In the genomic region with DNA sequence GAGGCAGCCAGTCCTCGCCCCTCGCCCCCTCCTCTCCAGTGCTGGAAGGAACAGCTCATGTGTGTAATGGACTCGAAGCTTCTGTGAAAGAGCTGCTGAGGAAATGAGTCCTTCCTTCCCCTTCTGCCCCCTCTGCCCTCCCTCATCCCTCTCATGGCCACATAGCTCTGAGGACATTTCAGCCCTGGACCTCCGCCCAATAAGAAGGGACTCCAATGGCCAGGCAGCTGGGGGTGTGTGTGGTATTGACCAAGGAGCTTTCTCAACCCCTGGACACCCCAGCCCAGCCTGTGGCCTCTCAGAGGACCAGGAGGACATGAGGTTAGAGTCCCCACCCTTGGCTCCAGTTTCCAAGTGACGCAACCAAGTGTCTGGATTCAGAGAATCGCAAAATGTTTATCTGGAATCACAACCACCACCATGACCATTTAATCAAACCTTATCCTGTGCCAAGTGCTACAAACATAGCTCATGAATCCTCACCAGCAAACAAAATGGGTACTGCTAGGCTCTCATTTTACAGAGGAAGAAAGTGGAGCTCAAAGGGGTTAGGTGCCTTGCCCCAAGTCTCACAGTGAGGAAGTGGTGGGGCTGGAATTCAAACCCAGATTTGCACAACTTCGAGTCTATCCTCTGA, we compare ENCODE assay signal across 1 cellular context.
TF ChIP-seq lines count a peak whose summit lies in the region.

No MANE protein-coding gene starts in this region.

TF ChIP-seq in K562, 482 proteins besides CTCF, POLR2A, EP300 and RAD21 (continued from another document and continues in another):
- TF ChIP-seq, protein P1, sequence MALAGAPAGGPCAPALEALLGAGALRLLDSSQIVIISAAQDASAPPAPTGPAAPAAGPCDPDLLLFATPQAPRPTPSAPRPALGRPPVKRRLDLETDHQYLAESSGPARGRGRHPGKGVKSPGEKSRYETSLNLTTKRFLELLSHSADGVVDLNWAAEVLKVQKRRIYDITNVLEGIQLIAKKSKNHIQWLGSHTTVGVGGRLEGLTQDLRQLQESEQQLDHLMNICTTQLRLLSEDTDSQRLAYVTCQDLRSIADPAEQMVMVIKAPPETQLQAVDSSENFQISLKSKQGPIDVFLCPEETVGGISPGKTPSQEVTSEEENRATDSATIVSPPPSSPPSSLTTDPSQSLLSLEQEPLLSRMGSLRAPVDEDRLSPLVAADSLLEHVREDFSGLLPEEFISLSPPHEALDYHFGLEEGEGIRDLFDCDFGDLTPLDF (CRISPR knock-in tag; IDR thresholded peaks at IDR 0.05), result 0 out of 2 replicates have a peak, but pooled peaks have one; percentile 31
- TF ChIP-seq L3MBTL2 (IDR thresholded peaks at IDR 0.05), result no peak
- no peak for TF ChIP-seq MXI1 (IDR thresholded peaks at IDR 0.05; ENCODE audit: low read depth, low read length)
- TF ChIP-seq, protein P2, sequence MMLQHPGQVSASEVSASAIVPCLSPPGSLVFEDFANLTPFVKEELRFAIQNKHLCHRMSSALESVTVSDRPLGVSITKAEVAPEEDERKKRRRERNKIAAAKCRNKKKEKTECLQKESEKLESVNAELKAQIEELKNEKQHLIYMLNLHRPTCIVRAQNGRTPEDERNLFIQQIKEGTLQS (IDR thresholded peaks at IDR 0.05), result peak; percentile 73
- TF ChIP-seq, protein P2 (CRISPR knock-in tag; conservative IDR thresholded peaks at IDR 0.05), result no peak
- TF ChIP-seq, protein P3, sequence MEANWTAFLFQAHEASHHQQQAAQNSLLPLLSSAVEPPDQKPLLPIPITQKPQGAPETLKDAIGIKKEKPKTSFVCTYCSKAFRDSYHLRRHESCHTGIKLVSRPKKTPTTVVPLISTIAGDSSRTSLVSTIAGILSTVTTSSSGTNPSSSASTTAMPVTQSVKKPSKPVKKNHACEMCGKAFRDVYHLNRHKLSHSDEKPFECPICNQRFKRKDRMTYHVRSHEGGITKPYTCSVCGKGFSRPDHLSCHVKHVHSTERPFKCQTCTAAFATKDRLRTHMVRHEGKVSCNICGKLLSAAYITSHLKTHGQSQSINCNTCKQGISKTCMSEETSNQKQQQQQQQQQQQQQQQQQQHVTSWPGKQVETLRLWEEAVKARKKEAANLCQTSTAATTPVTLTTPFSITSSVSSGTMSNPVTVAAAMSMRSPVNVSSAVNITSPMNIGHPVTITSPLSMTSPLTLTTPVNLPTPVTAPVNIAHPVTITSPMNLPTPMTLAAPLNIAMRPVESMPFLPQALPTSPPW (CRISPR knock-in tag; IDR thresholded peaks at IDR 0.05), result 0 out of 2 replicates have a peak, but pooled peaks have one; percentile 12
- no peak for TF ChIP-seq BDP1 (IDR thresholded peaks at IDR 0.05; ENCODE audit: insufficient read depth, insufficient read length)
- TF ChIP-seq, protein P4, sequence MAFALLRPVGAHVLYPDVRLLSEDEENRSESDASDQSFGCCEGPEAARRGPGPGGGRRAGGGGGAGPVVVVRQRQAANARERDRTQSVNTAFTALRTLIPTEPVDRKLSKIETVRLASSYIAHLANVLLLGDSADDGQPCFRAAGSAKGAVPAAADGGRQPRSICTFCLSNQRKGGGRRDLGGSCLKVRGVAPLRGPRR (CRISPR knock-in tag; IDR thresholded peaks at IDR 0.05), result no peak
- TF ChIP-seq PTTG1 (tag; IDR thresholded peaks at IDR 0.05; ENCODE audit: low read depth), result no peak
- TF ChIP-seq CHD2 (IDR thresholded peaks at IDR 0.05; ENCODE audit: low read depth, low read length), result no peak
- no peak for TF ChIP-seq CLOCK (CRISPR knock-in tag; IDR thresholded peaks at IDR 0.05; ENCODE audit: borderline replicate concordance)
- peak; percentile 54 for TF ChIP-seq ATF7 (IDR thresholded peaks at IDR 0.05)
- TF ChIP-seq JUND (IDR thresholded peaks at IDR 0.05; ENCODE audit: borderline replicate concordance, low read depth, low read length), result 0 out of 2 replicates have a peak, but pooled peaks have one; percentile 21
- no peak for TF ChIP-seq JUND (tag; IDR thresholded peaks at IDR 0.05; ENCODE audit: borderline replicate concordance, low read depth, low read length)
- no peak for TF ChIP-seq ZNF24 (IDR thresholded peaks at IDR 0.05)
- no peak for TF ChIP-seq ZBTB8A (IDR thresholded peaks at IDR 0.05; ENCODE audit: partially characterized antibody)
- TF ChIP-seq, protein P5, sequence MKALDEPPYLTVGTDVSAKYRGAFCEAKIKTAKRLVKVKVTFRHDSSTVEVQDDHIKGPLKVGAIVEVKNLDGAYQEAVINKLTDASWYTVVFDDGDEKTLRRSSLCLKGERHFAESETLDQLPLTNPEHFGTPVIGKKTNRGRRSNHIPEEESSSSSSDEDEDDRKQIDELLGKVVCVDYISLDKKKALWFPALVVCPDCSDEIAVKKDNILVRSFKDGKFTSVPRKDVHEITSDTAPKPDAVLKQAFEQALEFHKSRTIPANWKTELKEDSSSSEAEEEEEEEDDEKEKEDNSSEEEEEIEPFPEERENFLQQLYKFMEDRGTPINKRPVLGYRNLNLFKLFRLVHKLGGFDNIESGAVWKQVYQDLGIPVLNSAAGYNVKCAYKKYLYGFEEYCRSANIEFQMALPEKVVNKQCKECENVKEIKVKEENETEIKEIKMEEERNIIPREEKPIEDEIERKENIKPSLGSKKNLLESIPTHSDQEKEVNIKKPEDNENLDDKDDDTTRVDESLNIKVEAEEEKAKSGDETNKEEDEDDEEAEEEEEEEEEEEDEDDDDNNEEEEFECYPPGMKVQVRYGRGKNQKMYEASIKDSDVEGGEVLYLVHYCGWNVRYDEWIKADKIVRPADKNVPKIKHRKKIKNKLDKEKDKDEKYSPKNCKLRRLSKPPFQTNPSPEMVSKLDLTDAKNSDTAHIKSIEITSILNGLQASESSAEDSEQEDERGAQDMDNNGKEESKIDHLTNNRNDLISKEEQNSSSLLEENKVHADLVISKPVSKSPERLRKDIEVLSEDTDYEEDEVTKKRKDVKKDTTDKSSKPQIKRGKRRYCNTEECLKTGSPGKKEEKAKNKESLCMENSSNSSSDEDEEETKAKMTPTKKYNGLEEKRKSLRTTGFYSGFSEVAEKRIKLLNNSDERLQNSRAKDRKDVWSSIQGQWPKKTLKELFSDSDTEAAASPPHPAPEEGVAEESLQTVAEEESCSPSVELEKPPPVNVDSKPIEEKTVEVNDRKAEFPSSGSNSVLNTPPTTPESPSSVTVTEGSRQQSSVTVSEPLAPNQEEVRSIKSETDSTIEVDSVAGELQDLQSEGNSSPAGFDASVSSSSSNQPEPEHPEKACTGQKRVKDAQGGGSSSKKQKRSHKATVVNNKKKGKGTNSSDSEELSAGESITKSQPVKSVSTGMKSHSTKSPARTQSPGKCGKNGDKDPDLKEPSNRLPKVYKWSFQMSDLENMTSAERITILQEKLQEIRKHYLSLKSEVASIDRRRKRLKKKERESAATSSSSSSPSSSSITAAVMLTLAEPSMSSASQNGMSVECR (CRISPR knock-in tag; IDR thresholded peaks at IDR 0.05), result no peak
- no peak for TF ChIP-seq MCM3 (IDR thresholded peaks at IDR 0.05)
- no peak for TF ChIP-seq THRB (CRISPR knock-in tag; conservative IDR thresholded peaks at IDR 0.05)
- TF ChIP-seq DACH1 (IDR thresholded peaks at IDR 0.05; ENCODE audit: partially characterized antibody), result no peak
- TF ChIP-seq ZNF124 (CRISPR knock-in tag; IDR thresholded peaks at IDR 0.05), result no peak
- no peak for TF ChIP-seq KAT7 (CRISPR knock-in tag; IDR thresholded peaks at IDR 0.05; ENCODE audit: borderline replicate concordance)
- no peak for TF ChIP-seq HIVEP1 (CRISPR knock-in tag; IDR thresholded peaks at IDR 0.05)
- TF ChIP-seq, protein P6, sequence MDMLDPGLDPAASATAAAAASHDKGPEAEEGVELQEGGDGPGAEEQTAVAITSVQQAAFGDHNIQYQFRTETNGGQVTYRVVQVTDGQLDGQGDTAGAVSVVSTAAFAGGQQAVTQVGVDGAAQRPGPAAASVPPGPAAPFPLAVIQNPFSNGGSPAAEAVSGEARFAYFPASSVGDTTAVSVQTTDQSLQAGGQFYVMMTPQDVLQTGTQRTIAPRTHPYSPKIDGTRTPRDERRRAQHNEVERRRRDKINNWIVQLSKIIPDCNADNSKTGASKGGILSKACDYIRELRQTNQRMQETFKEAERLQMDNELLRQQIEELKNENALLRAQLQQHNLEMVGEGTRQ (CRISPR knock-in tag; IDR thresholded peaks at IDR 0.05), result no peak
- no peak for TF ChIP-seq RBM39 (optimal IDR thresholded peaks at IDR 0.05; ENCODE audit: low read depth, low read length)
- TF ChIP-seq ZNF41 (CRISPR knock-in tag; conservative IDR thresholded peaks at IDR 0.05), result no peak
- peak; percentile 26; the same call in 1 of the 2 replicates for TF ChIP-seq SPI1 (IDR thresholded peaks at IDR 0.05; ENCODE audit: borderline replicate concordance, low read depth, low read length)
- no peak for TF ChIP-seq ZNF232 (CRISPR knock-in tag; IDR thresholded peaks at IDR 0.05)
- no peak for TF ChIP-seq MBD1 (CRISPR knock-in tag; IDR thresholded peaks at IDR 0.05)
- TF ChIP-seq RBM34 (IDR thresholded peaks at IDR 0.05; ENCODE audit: borderline replicate concordance, insufficient read depth, low read length), result no peak
- no peak for TF ChIP-seq ARID1B (IDR thresholded peaks at IDR 0.05)
- TF ChIP-seq, protein P7, sequence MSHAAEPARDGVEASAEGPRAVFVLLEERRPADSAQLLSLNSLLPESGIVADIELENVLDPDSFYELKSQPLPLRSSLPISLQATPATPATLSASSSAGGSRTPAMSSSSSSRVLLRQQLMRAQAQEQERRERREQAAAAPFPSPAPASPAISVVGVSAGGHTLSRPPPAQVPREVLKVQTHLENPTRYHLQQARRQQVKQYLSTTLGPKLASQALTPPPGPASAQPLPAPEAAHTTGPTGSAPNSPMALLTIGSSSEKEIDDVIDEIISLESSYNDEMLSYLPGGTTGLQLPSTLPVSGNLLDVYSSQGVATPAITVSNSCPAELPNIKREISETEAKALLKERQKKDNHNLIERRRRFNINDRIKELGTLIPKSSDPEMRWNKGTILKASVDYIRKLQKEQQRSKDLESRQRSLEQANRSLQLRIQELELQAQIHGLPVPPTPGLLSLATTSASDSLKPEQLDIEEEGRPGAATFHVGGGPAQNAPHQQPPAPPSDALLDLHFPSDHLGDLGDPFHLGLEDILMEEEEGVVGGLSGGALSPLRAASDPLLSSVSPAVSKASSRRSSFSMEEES (CRISPR knock-in tag; IDR thresholded peaks at IDR 0.05), result no peak
- peak; percentile 77 for TF ChIP-seq CEBPB (tag; IDR thresholded peaks at IDR 0.05)
- TF ChIP-seq CBFA2T3 (IDR thresholded peaks at IDR 0.05), result no peak
- TF ChIP-seq CEBPG (CRISPR knock-in tag; IDR thresholded peaks at IDR 0.05), result peak; percentile 66
- TF ChIP-seq CEBPG (tag; conservative IDR thresholded peaks at IDR 0.05 in 1 of 2, IDR thresholded peaks at IDR 0.05 in 1 of 2), result peak; percentile 60 to 72
